9 cellular contexts compared by ENCODE assay signal in genomic region chr11:33767624-33768023, GRCh38.
"Had no signal": no experiment of that assay in that cellular context is flagged by ENCODE, and none has a peak within 500 bp of the region (broad histone marks: within the 10 kb centered on the region; RNA-seq: fewer than 3 reads in every experiment).

No MANE protein-coding gene starts in this region.

- H3K4me1 Mint-ChIP-seq: GM23338 had no signal

- DNase-seq: H9, HCEC 1CT, IMR-90, KG1 had no signal

- H3K4me2 ChIP-seq: GM23338 had no signal

- FAIRE-seq: H1, H54, HTR-8/SVneo, K562 had no signal

- H3K9me3 Mint-ChIP-seq: GM23338, H9 had no signal

- H3K27ac Mint-ChIP-seq: GM23338, H9 had no signal

- ATAC-seq: GM23338, K562 had no signal

- H3K4me3 ChIP-seq: GM23338, K562 had no signal

- H2AFZ ChIP-seq: GM23338 had no signal

- H3K4me3 Mint-ChIP-seq: GM23338, H9 had no signal
